16 cellular contexts compared by ENCODE assay signal in genomic region chr16:70418274-70418992, GRCh38. TPM values are rescaled to one million over a fixed set of nuclear protein-coding genes. Genes with fewer than 3 reads are reported as not detected.
A peak's percentile ranks its signal among the peaks of the same experiment; 100 is the strongest.
DNase-seq lines count a peak whose midpoint lies in the region; ATAC-seq, FAIRE-seq and TF ChIP-seq lines count a peak whose summit lies in the region.
"Had no signal": no experiment of that assay in that cellular context is flagged by ENCODE, and none has a peak within 500 bp of the region (broad histone marks: within the 10 kb centered on the region; RNA-seq: fewer than 3 reads in every experiment).

No MANE protein-coding gene starts in this region.

- DNase-seq in DND-41 (peak; percentile 27), mesenchymal stem cell (no peak), lower lobe of right lung (no peak), tibial artery (no peak), GM19239 (ENCODE audit: insufficient read length, low spot score) (no peak), hippocampal formation (lab: John Stamatoyannopoulos, UW) (no peak)
- DNase-seq in activated CD8-positive, alpha-beta memory T cell treated with anti-CD3 and anti-CD28 coated beads, Interleukin-2, amount 10 ng/mL, durations not matched to agents 7 days and 5 days: peak; percentile 46
- DNase-seq: activated CD4-positive, CD25-positive, alpha-beta regulatory T cell; anterior cingulate cortex; effector CD4-positive, alpha-beta T cell; left colon; NCI-H1092 treated with DMSO at 0.1 percent for 48 hours; NCI-H526 treated with DMSO at 0.1 percent for 48 hours; pancreas; SHP77 treated with DMSO at 0.1 percent for 48 hours had no signal

- CTCF ChIA-PET in activated CD8-positive, alpha-beta memory T cell treated with anti-CD3 and anti-CD28 coated beads, Interleukin-2, amount 10 ng/mL, durations not matched to agents 7 days and 5 days (lab: Charles Lee): interaction anchor here (1.2 kb wide), 2 partner anchors 36 to 68 kb away, joined by 3 read pairs; partner anchors contain the start of gene FCSK

- no peaks in the 10 kb centered on the region for H3K9me3 Mint-ChIP-seq in activated CD8-positive, alpha-beta memory T cell treated with anti-CD3 and anti-CD28 coated beads, Interleukin-2, amount 10 ng/mL, durations not matched to agents 7 days and 5 days (ENCODE audit: low read depth)

- H3K36me3 Mint-ChIP-seq in activated CD8-positive, alpha-beta memory T cell treated with anti-CD3 and anti-CD28 coated beads, Interleukin-2, amount 10 ng/mL, durations not matched to agents 7 days and 5 days: no peaks in the 10 kb centered on the region

- no peaks in the 10 kb centered on the region for H3K27me3 Mint-ChIP-seq in activated CD8-positive, alpha-beta memory T cell treated with anti-CD3 and anti-CD28 coated beads, Interleukin-2, amount 10 ng/mL, durations not matched to agents 7 days and 5 days

- ATAC-seq in DND-41 (ENCODE audit: insufficient read depth, low read depth) (peak; percentile 39; the same call in 2 of the 3 replicates), lower lobe of right lung (no peak)
- peak; percentile 32 for ATAC-seq in activated CD8-positive, alpha-beta memory T cell treated with anti-CD3 and anti-CD28 coated beads, Interleukin-2, amount 10 ng/mL, durations not matched to agents 7 days and 5 days
- ATAC-seq: left colon, pancreas had no signal

- H3K36me3 ChIP-seq in BLaER1 treated with 17β-estradiol and CSF1 and Interleukin-3, amounts not matched to agents 10 nM and 100 nM: peaks cover 0 to 21% (median 5%) of the 10 kb centered on the region in 11 experiments; a peak in 8 of 22 replicates
- H3K36me3 ChIP-seq in DND-41 (ENCODE audit: insufficient read depth, low read length) (0 out of 2 replicates have a peak, but pooled peaks cover 3% of the 10 kb centered on the region), mesenchymal stem cell (ENCODE audit: control insufficient read depth in 1 of 2, insufficient read depth in 2 of 2, low read depth in 1 of 2, low read length in 2 of 2) (peaks cover 3 to 33% of the 10 kb centered on the region in 2 experiments), lower lobe of right lung (no peaks in the 10 kb centered on the region), tibial artery (no peaks in the 10 kb centered on the region)
- H3K36me3 ChIP-seq: pancreas had no signal

- H3K18ac ChIP-seq in mesenchymal stem cell (ENCODE audit: low read depth in 1 of 2, low read length in 2 of 2): peak overlapping the region in 1 of 2 experiments; percentile 43

- H2BK5ac ChIP-seq in mesenchymal stem cell (ENCODE audit: low read depth, low read length, poor library complexity, severe bottlenecking): no peak overlapping the region

- peaks cover 76% of the 10 kb centered on the region for H3K79me2 ChIP-seq in DND-41 (ENCODE audit: insufficient read depth, low read length)

- H3K4me3 ChIP-seq in BLaER1 treated with 17β-estradiol and CSF1 and Interleukin-3, amounts not matched to agents 10 nM and 100 nM: peak overlapping the region in 1 of 10 experiments; percentile 15; a peak in 1 of 20 replicates
- H3K4me3 ChIP-seq in DND-41 (ENCODE audit: low read depth in 1 of 2, low read length in 2 of 2) (no peak overlapping the region), mesenchymal stem cell (ENCODE audit: insufficient read depth in 1 of 2, low read depth in 1 of 2, low read length in 2 of 2) (no peak overlapping the region), lower lobe of right lung (no peak overlapping the region), tibial artery (no peak overlapping the region)
- H3K4me3 ChIP-seq: pancreas had no signal

- WGBS in mesenchymal stem cell: 86% methylated on average over 9 of the region's 13 CpGs

- H4K8ac ChIP-seq in mesenchymal stem cell (ENCODE audit: low read length): peak overlapping the region; percentile 19

- H3K4me1 Mint-ChIP-seq in activated CD8-positive, alpha-beta memory T cell treated with anti-CD3 and anti-CD28 coated beads, Interleukin-2, amount 10 ng/mL, durations not matched to agents 7 days and 5 days: peaks cover 31% of the 10 kb centered on the region

- no peak overlapping the region for H2BK120ac ChIP-seq in mesenchymal stem cell (ENCODE audit: low read depth, low read length)

- peaks cover 0 to 18% (median 0%) of the 10 kb centered on the region in 11 experiments; a peak in 4 of 22 replicates for H3K27me3 ChIP-seq in BLaER1 treated with 17β-estradiol and CSF1 and Interleukin-3, amounts not matched to agents 10 nM and 100 nM
- H3K27me3 ChIP-seq in DND-41 (ENCODE audit: insufficient read depth, low read length, poor library complexity): no peaks in the 10 kb centered on the region
- H3K27me3 ChIP-seq in mesenchymal stem cell (ENCODE audit: control insufficient read depth in 1 of 2, insufficient read depth in 1 of 2, low read length in 2 of 2): no peaks in the 10 kb centered on the region
- H3K27me3 ChIP-seq in lower lobe of right lung (ENCODE audit: low read depth): no peaks in the 10 kb centered on the region
- H3K27me3 ChIP-seq in tibial artery: no peaks in the 10 kb centered on the region
- H3K27me3 ChIP-seq: pancreas had no signal

- H3K27ac ChIP-seq in BLaER1 treated with 17β-estradiol and CSF1 and Interleukin-3, amounts not matched to agents 10 nM and 100 nM: peak overlapping the region in 4 of 11 experiments; percentile 20 to 54 (median 40); a peak in 8 of 22 replicates
- H3K27ac ChIP-seq in DND-41 (ENCODE audit: low read length): peak overlapping the region; percentile 34
- no peak overlapping the region for H3K27ac ChIP-seq in mesenchymal stem cell (ENCODE audit: low read length, poor library complexity, severe bottlenecking)
- H3K27ac ChIP-seq in lower lobe of right lung: no peak overlapping the region
- H3K27ac ChIP-seq in tibial artery: no peak overlapping the region
- H3K27ac ChIP-seq: pancreas had no signal

- H4K20me1 ChIP-seq in BLaER1 treated with 17β-estradiol and CSF1 and Interleukin-3, amounts not matched to agents 10 nM and 100 nM: peaks cover 41 to 93% (median 70%) of the 10 kb centered on the region in 11 experiments; a peak in 21 of 22 replicates
- H4K20me1 ChIP-seq in DND-41 (ENCODE audit: insufficient read depth, low read length): peaks cover 51% of the 10 kb centered on the region

- no peak overlapping the region for H3K4ac ChIP-seq in mesenchymal stem cell (ENCODE audit: low read depth in 1 of 2, low read length in 2 of 2)

- intact Hi-C loops in lower lobe of right lung (cut with DNase I): no loop called here
- intact Hi-C loops in tibial artery (cut with DNase I; ENCODE audit: low total_unique reads): no loop called here

- H3K9me3 ChIP-seq in BLaER1 treated with 17β-estradiol and CSF1 and Interleukin-3, amounts not matched to agents 10 nM and 100 nM (replicated peaks in 1 of 11): no peaks in the 10 kb centered on the region
- H3K9me3 ChIP-seq in DND-41 (ENCODE audit: insufficient read depth, low read length, severe bottlenecking) (no peaks in the 10 kb centered on the region), mesenchymal stem cell (ENCODE audit: control insufficient read depth, low read length) (no peaks in the 10 kb centered on the region), lower lobe of right lung (no peaks in the 10 kb centered on the region), tibial artery (no peaks in the 10 kb centered on the region)
- H3K9me3 ChIP-seq: pancreas had no signal

- H3K14ac ChIP-seq in mesenchymal stem cell (ENCODE audit: low read length in 2 of 2): no peak overlapping the region

- H2BK12ac ChIP-seq in mesenchymal stem cell (ENCODE audit: low read length in 2 of 2): no peak overlapping the region

- TF ChIP-seq CTCF in DND-41 (IDR thresholded peaks at IDR 0.05; ENCODE audit: borderline replicate concordance, extremely low read depth, low read length, poor library complexity, severe bottlenecking) (no peak), lower lobe of right lung (IDR thresholded peaks at IDR 0.05) (no peak), tibial artery (IDR thresholded peaks at IDR 0.05) (no peak)

- peak overlapping the region in 5 of 11 experiments; percentile 22 to 60 (median 43); a peak in 7 of 22 replicates for H3K9ac ChIP-seq in BLaER1 treated with 17β-estradiol and CSF1 and Interleukin-3, amounts not matched to agents 10 nM and 100 nM
- H3K9ac ChIP-seq in DND-41 (ENCODE audit: low read depth, low read length): no peak overlapping the region
- no peak overlapping the region for H3K9ac ChIP-seq in mesenchymal stem cell (ENCODE audit: low read length)

- no peak overlapping the region for H3K23ac ChIP-seq in mesenchymal stem cell (ENCODE audit: low read length in 2 of 2)

- peaks cover 64 to 76% (median 71%) of the 10 kb centered on the region in 10 experiments for H3K4me1 ChIP-seq in BLaER1 treated with 17β-estradiol and CSF1 and Interleukin-3, amounts not matched to agents 10 nM and 100 nM
- H3K4me1 ChIP-seq in DND-41 (ENCODE audit: insufficient read depth, low read length): no peaks in the 10 kb centered on the region
- peaks cover 58% of the 10 kb centered on the region for H3K4me1 ChIP-seq in mesenchymal stem cell (ENCODE audit: control insufficient read depth, insufficient read depth, low read depth, low read length)
- H3K4me1 ChIP-seq in lower lobe of right lung: peaks cover 65% of the 10 kb centered on the region
- H3K4me1 ChIP-seq in tibial artery: no peaks in the 10 kb centered on the region
- H3K4me1 ChIP-seq: pancreas had no signal

- H3K4me3 Mint-ChIP-seq in activated CD8-positive, alpha-beta memory T cell treated with anti-CD3 and anti-CD28 coated beads, Interleukin-2, amount 10 ng/mL, durations not matched to agents 7 days and 5 days: no peak overlapping the region

- H3K27ac Mint-ChIP-seq in activated CD8-positive, alpha-beta memory T cell treated with anti-CD3 and anti-CD28 coated beads, Interleukin-2, amount 10 ng/mL, durations not matched to agents 7 days and 5 days: peak overlapping the region; percentile 72

- peaks cover 44% of the 10 kb centered on the region for H3K79me1 ChIP-seq in mesenchymal stem cell (replicated peaks; ENCODE audit: low read length, poor library complexity, severe bottlenecking)

- no peak overlapping the region for H4K91ac ChIP-seq in mesenchymal stem cell (ENCODE audit: low read length)

- no peak overlapping the region for H2AK5ac ChIP-seq in mesenchymal stem cell (ENCODE audit: low read length, severe bottlenecking)

- H2BK15ac ChIP-seq in mesenchymal stem cell (ENCODE audit: low read depth, poor library complexity, severe bottlenecking): no peak overlapping the region

- FAIRE-seq in GM19239 (lab: Jason Lieb, UNC): no peak
- FAIRE-seq: pancreas had no signal

- H3K4me2 ChIP-seq in BLaER1 treated with 17β-estradiol and CSF1 and Interleukin-3, amounts not matched to agents 10 nM and 100 nM: peak overlapping the region; percentile 72 to 96 (median 83)
- H3K4me2 ChIP-seq in DND-41 (ENCODE audit: insufficient read depth, low read length): no peak overlapping the region
- H3K4me2 ChIP-seq in mesenchymal stem cell (ENCODE audit: low read length, poor library complexity, severe bottlenecking): no peak overlapping the region

- H2AFZ ChIP-seq in DND-41 (ENCODE audit: low read depth, low read length) (no peak overlapping the region), mesenchymal stem cell (ENCODE audit: low read depth, low read length) (no peak overlapping the region)

RNA-seq across cellular contexts. Expression of gene ST3GAL2, which starts 20.5 kb away (rescaled TPM):
- total RNA-seq in activated CD8-positive, alpha-beta memory T cell treated with anti-CD3 and anti-CD28 coated beads, Interleukin-2, amount 10 ng/mL, durations not matched to agents 7 days and 5 days: 10 to 100 TPM; 23.6 to 34.2 TPM
- 52.5 TPM for polyA plus RNA-seq in mesenchymal stem cell (2013, experiment 1 of 2)
- 48.9 TPM for polyA plus RNA-seq in mesenchymal stem cell (2013, experiment 2 of 2)
- 31.8 TPM for total RNA-seq in lower lobe of right lung

RNA-seq across cellular contexts. Expression of gene FCSK, which starts 36.0 kb away (rescaled TPM):
- total RNA-seq in activated CD8-positive, alpha-beta memory T cell treated with anti-CD3 and anti-CD28 coated beads, Interleukin-2, amount 10 ng/mL, durations not matched to agents 7 days and 5 days: 10 to 100 TPM; 17.8 to 20.9 TPM
- polyA plus RNA-seq in mesenchymal stem cell (2013, experiment 1 of 2): 3.7 TPM
- polyA plus RNA-seq in mesenchymal stem cell (2013, experiment 2 of 2): 3.7 TPM
- total RNA-seq in lower lobe of right lung: 23.8 TPM

Comparison
In these comparisons a context has a peak if more than half of its experiments do, and no peak if none do; other contexts are left out.
1. H3K4me2 ChIP-seq: peak in BLaER1 treated with 17β-estradiol and CSF1 and Interleukin-3, amounts not matched to agents 10 nM and 100 nM (11 of 11); none in DND-41 (single experiment) and mesenchymal stem cell (single experiment).
2. ATAC-seq: peak in DND-41 (single experiment) and activated CD8-positive, alpha-beta memory T cell treated with anti-CD3 and anti-CD28 coated beads, Interleukin-2, amount 10 ng/mL, durations not matched to agents 7 days and 5 days (single experiment); none in lower lobe of right lung (0 of 2).
3. DNase-seq: peak in DND-41 (single experiment) and activated CD8-positive, alpha-beta memory T cell treated with anti-CD3 and anti-CD28 coated beads, Interleukin-2, amount 10 ng/mL, durations not matched to agents 7 days and 5 days (single experiment); none in mesenchymal stem cell (single experiment), lower lobe of right lung (single experiment), tibial artery (0 of 2), GM19239 (single experiment) and hippocampal formation (0 of 2).